ENCODE assay signal across 7 cellular contexts in genomic region chr10:3803884-3804741, GRCh38.
A peak's percentile ranks its signal among the peaks of the same experiment; 100 is the strongest.
DNase-seq lines count a peak whose midpoint lies in the region; ATAC-seq lines count a peak whose summit lies in the region.

No MANE protein-coding gene starts in this region.

- H3K4me3 Mint-ChIP-seq in effector memory CD8-positive, alpha-beta T cell: peak overlapping the region in 1 of 2 donors; percentile 60

- peak; percentile 60 for DNase-seq in NCI-H146 treated with DMSO at 0.1 percent for 48 hours (lab: John Stamatoyannopoulos, UW; ENCODE audit: unreplicated experiment)
- peak; percentile 48 for DNase-seq in activated CD4-positive, CD25-positive, alpha-beta regulatory T cell treated with anti-CD3 and anti-CD28 coated beads, Interleukin-2, amount 50 U/mL, for 72 hours
- DNase-seq in effector memory CD8-positive, alpha-beta T cell: peak; percentile 70 to 72 (median 71)
- DNase-seq in pons (ENCODE audit: low spot score): peak; percentile 74
- DNase-seq in GM19240 (ENCODE audit: insufficient read length, low spot score): no peak
- DNase-seq in NCI-H774 (lab: John Stamatoyannopoulos, UW): no peak
- DNase-seq in NCI-H1930 (lab: John Stamatoyannopoulos, UW): no peak

- no peak overlapping the region for H3K27ac Mint-ChIP-seq in effector memory CD8-positive, alpha-beta T cell

- peaks cover 60 to 74% of the 10 kb centered on the region in 2 donors for H3K4me1 Mint-ChIP-seq in effector memory CD8-positive, alpha-beta T cell (ENCODE audit: low read depth in 2 of 2)

- H3K36me3 Mint-ChIP-seq in effector memory CD8-positive, alpha-beta T cell (ENCODE audit: insufficient read depth): peaks cover 51% of the 10 kb centered on the region

- H3K9me3 Mint-ChIP-seq in effector memory CD8-positive, alpha-beta T cell: no peaks in the 10 kb centered on the region

- peak; percentile 64 for ATAC-seq in effector memory CD8-positive, alpha-beta T cell (replicated peaks)

- H3K27me3 Mint-ChIP-seq in effector memory CD8-positive, alpha-beta T cell: no peaks in the 10 kb centered on the region

Comparison
In these comparisons a context has a peak if more than half of its experiments do, and no peak if none do; other contexts are left out.
1. DNase-seq: peak in NCI-H146 treated with DMSO at 0.1 percent for 48 hours (single experiment), activated CD4-positive, CD25-positive, alpha-beta regulatory T cell treated with anti-CD3 and anti-CD28 coated beads, Interleukin-2, amount 50 U/mL, for 72 hours (single experiment), effector memory CD8-positive, alpha-beta T cell (3 of 3) and pons (single experiment); none in GM19240 (single experiment), NCI-H774 (single experiment) and NCI-H1930 (0 of 2).